8 cellular contexts compared by ENCODE assay signal in the genomic region with DNA sequence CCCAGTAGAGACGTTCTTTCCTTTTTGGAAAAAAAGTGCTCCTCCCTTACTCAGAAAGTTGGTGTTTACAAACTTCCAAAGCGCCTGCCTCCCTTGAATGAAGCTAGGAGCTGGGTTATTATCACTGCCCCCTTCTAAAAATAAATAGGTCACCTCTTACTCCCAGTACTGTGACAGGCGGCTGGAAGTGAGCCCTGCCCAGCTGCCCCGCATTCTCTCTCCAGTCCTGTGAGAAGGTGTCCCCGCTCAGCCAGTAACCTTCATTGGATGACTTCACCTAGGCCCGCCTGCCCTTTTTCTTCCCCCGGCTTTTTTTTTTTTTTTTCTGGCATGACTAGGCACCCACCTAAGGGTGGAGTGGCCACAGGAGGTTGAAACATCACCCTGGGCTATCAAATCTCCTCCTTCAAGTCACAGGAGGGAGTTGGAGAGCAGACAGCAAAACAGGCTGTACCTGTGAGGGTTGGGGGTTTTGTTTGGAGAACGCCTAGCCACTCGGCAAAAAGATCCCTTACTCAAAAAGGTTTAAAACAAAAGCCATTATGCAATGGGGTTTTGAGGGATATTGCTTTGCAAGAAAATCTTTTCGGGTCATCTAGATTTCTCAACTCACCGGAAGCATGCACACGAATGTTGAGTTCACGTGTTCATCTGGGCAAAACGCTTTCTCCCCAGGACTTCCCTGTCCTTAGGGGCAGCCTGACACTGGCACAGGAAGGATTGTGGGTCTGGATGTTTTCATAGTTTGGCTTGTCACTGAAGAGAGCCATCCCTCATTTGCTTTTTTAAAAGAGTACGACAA. TPM values are rescaled to one million over a fixed set of nuclear protein-coding genes. Genes with fewer than 3 reads are reported as not detected.
DNase-seq lines count a peak whose midpoint lies in the region; ATAC-seq and TF ChIP-seq lines count a peak whose summit lies in the region.

No MANE protein-coding gene starts in this region.

- peak overlapping the region in 2 of 4 donors; percentile 33 to 51 for H3K4me3 ChIP-seq in Peyer's patch

- peak overlapping the region; percentile 40 for H3K27ac Mint-ChIP-seq in progenitor cell of endocrine pancreas
- no peak overlapping the region for H3K27ac Mint-ChIP-seq in activated T-helper 2 cell treated with anti-CD3 and anti-CD28 coated beads, Interferon-gamma antibody, Interleukin-2, Interleukin-4, amounts not matched to agents 10 μg/mL and 5 μg/mL and 100 μg/mL, durations not matched to agents 14 hours and 24 hours and 36 hours
- no peak overlapping the region for H3K27ac Mint-ChIP-seq in activated T-helper 1 cell treated with anti-CD3 and anti-CD28 coated beads, Interleukin-12 subunit alpha, Interleukin-12 subunit beta, Interleukin-2, Interleukin-4 antibody, amounts not matched to agents 30 ng/mL and 10 ng/mL and 1 ng/mL, durations not matched to agents 14 hours and 24 hours and 36 hours

- ATAC-seq in Right ventricle myocardium inferior: peak; percentile 89

- intact Hi-C loops in Right ventricle myocardium inferior (cut with DNase I): loop anchor here (1.0 to 2.0 kb wide), 3 partner anchors 16 to 30 kb away; no protein-coding TSS in a partner anchor
- intact Hi-C loops in activated T-helper 2 cell treated with anti-CD3 and anti-CD28 coated beads, Interferon-gamma antibody, Interleukin-2, Interleukin-4, amounts not matched to agents 10 μg/mL and 5 μg/mL and 100 μg/mL, durations not matched to agents 14 hours and 24 hours and 36 hours (cut with micrococcal nuclease): no loop called here
- intact Hi-C loops in activated T-helper 1 cell treated with anti-CD3 and anti-CD28 coated beads, Interleukin-12 subunit alpha, Interleukin-12 subunit beta, Interleukin-2, Interleukin-4 antibody, amounts not matched to agents 30 ng/mL and 10 ng/mL and 1 ng/mL, durations not matched to agents 14 hours and 24 hours and 36 hours (cut with micrococcal nuclease): no loop called here

- H3K4me1 ChIP-seq in Peyer's patch: no peaks in the 10 kb centered on the region

- H3K27ac ChIP-seq in Peyer's patch: peak overlapping the region in 3 of 4 donors; percentile 41 to 89 (median 45)

- TF ChIP-seq CTCF in Peyer's patch (IDR thresholded peaks at IDR 0.05): no peak
- TF ChIP-seq CTCF in progenitor cell of endocrine pancreas (IDR thresholded peaks at IDR 0.05; ENCODE audit: unreplicated experiment): no peak

- H3K9me3 Mint-ChIP-seq in progenitor cell of endocrine pancreas (ENCODE audit: low read depth): peaks cover 5% of the 10 kb centered on the region
- no peaks in the 10 kb centered on the region for H3K9me3 Mint-ChIP-seq in activated T-helper 2 cell treated with anti-CD3 and anti-CD28 coated beads, Interferon-gamma antibody, Interleukin-2, Interleukin-4, amounts not matched to agents 10 μg/mL and 5 μg/mL and 100 μg/mL, durations not matched to agents 14 hours and 24 hours and 36 hours
- no peaks in the 10 kb centered on the region for H3K9me3 Mint-ChIP-seq in activated T-helper 1 cell treated with anti-CD3 and anti-CD28 coated beads, Interleukin-12 subunit alpha, Interleukin-12 subunit beta, Interleukin-2, Interleukin-4 antibody, amounts not matched to agents 30 ng/mL and 10 ng/mL and 1 ng/mL, durations not matched to agents 14 hours and 24 hours and 36 hours

- no peaks in the 10 kb centered on the region for H3K27me3 ChIP-seq in Peyer's patch

- H3K9me3 ChIP-seq in Peyer's patch: no peaks in the 10 kb centered on the region

- DNase-seq in EH (ENCODE audit: low read depth) (peak; percentile 11), Peyer's patch (peak in 1 of 3 donors; percentile 79), Right ventricle myocardium inferior (ENCODE audit: missing footprints) (peak; percentile 82), progenitor cell of endocrine pancreas (ENCODE audit: low spot score, unreplicated experiment) (no peak), GM19240 (ENCODE audit: insufficient read length, low spot score) (no peak)
- DNase-seq in activated T-helper 2 cell treated with anti-CD3 and anti-CD28 coated beads, Interferon-gamma antibody, Interleukin-2, Interleukin-4, amounts not matched to agents 10 μg/mL and 5 μg/mL and 100 μg/mL, durations not matched to agents 14 hours and 24 hours and 36 hours (ENCODE audit: low spot score): no peak
- DNase-seq in stimulated activated CD4-positive, alpha-beta T cell treated with anti-CD3 and anti-CD28 coated beads, Interleukin-2, amount 100 ng/mL, for 24 hours: no peak
- DNase-seq in activated T-helper 1 cell treated with anti-CD3 and anti-CD28 coated beads, Interleukin-12 subunit alpha, Interleukin-12 subunit beta, Interleukin-2, Interleukin-4 antibody, amounts not matched to agents 30 ng/mL and 10 ng/mL and 1 ng/mL, durations not matched to agents 14 hours and 24 hours and 36 hours (ENCODE audit: low spot score): no peak

- H3K36me3 Mint-ChIP-seq in progenitor cell of endocrine pancreas (ENCODE audit: insufficient read depth): no peaks in the 10 kb centered on the region
- H3K36me3 Mint-ChIP-seq in activated T-helper 2 cell treated with anti-CD3 and anti-CD28 coated beads, Interferon-gamma antibody, Interleukin-2, Interleukin-4, amounts not matched to agents 10 μg/mL and 5 μg/mL and 100 μg/mL, durations not matched to agents 14 hours and 24 hours and 36 hours (ENCODE audit: low read depth): no peaks in the 10 kb centered on the region
- no peaks in the 10 kb centered on the region for H3K36me3 Mint-ChIP-seq in activated T-helper 1 cell treated with anti-CD3 and anti-CD28 coated beads, Interleukin-12 subunit alpha, Interleukin-12 subunit beta, Interleukin-2, Interleukin-4 antibody, amounts not matched to agents 30 ng/mL and 10 ng/mL and 1 ng/mL, durations not matched to agents 14 hours and 24 hours and 36 hours (ENCODE audit: low read depth)

- TF ChIP-seq POLR2A in Peyer's patch (IDR thresholded peaks at IDR 0.05): peak in 1 of 2 donors; percentile 40

- peaks cover 0 to 7% (median 0%) of the 10 kb centered on the region in 3 donors for H3K36me3 ChIP-seq in Peyer's patch

- peaks cover 14% of the 10 kb centered on the region for H3K27me3 Mint-ChIP-seq in progenitor cell of endocrine pancreas
- H3K27me3 Mint-ChIP-seq in activated T-helper 2 cell treated with anti-CD3 and anti-CD28 coated beads, Interferon-gamma antibody, Interleukin-2, Interleukin-4, amounts not matched to agents 10 μg/mL and 5 μg/mL and 100 μg/mL, durations not matched to agents 14 hours and 24 hours and 36 hours (ENCODE audit: low read depth): no peaks in the 10 kb centered on the region
- H3K27me3 Mint-ChIP-seq in activated T-helper 1 cell treated with anti-CD3 and anti-CD28 coated beads, Interleukin-12 subunit alpha, Interleukin-12 subunit beta, Interleukin-2, Interleukin-4 antibody, amounts not matched to agents 30 ng/mL and 10 ng/mL and 1 ng/mL, durations not matched to agents 14 hours and 24 hours and 36 hours (ENCODE audit: insufficient read depth): no peaks in the 10 kb centered on the region

- peak overlapping the region; percentile 12 for H3K4me3 Mint-ChIP-seq in progenitor cell of endocrine pancreas (ENCODE audit: low read depth)
- no peak overlapping the region for H3K4me3 Mint-ChIP-seq in activated T-helper 2 cell treated with anti-CD3 and anti-CD28 coated beads, Interferon-gamma antibody, Interleukin-2, Interleukin-4, amounts not matched to agents 10 μg/mL and 5 μg/mL and 100 μg/mL, durations not matched to agents 14 hours and 24 hours and 36 hours (ENCODE audit: low read depth)
- no peak overlapping the region for H3K4me3 Mint-ChIP-seq in activated T-helper 1 cell treated with anti-CD3 and anti-CD28 coated beads, Interleukin-12 subunit alpha, Interleukin-12 subunit beta, Interleukin-2, Interleukin-4 antibody, amounts not matched to agents 30 ng/mL and 10 ng/mL and 1 ng/mL, durations not matched to agents 14 hours and 24 hours and 36 hours

- peaks cover 11% of the 10 kb centered on the region for H3K4me1 Mint-ChIP-seq in progenitor cell of endocrine pancreas (ENCODE audit: low read depth)
- H3K4me1 Mint-ChIP-seq in activated T-helper 2 cell treated with anti-CD3 and anti-CD28 coated beads, Interferon-gamma antibody, Interleukin-2, Interleukin-4, amounts not matched to agents 10 μg/mL and 5 μg/mL and 100 μg/mL, durations not matched to agents 14 hours and 24 hours and 36 hours (ENCODE audit: low read depth): peaks cover 6% of the 10 kb centered on the region
- H3K4me1 Mint-ChIP-seq in activated T-helper 1 cell treated with anti-CD3 and anti-CD28 coated beads, Interleukin-12 subunit alpha, Interleukin-12 subunit beta, Interleukin-2, Interleukin-4 antibody, amounts not matched to agents 30 ng/mL and 10 ng/mL and 1 ng/mL, durations not matched to agents 14 hours and 24 hours and 36 hours (ENCODE audit: low read depth): no peaks in the 10 kb centered on the region

RNA-seq across cellular contexts. Expression of gene ZNF622, which starts 43.3 kb away (rescaled TPM):
- 10 to 100 TPM; 26.7 to 44.6 (median 32.5) TPM for total RNA-seq in Peyer's patch
- 56.7 TPM for total RNA-seq in Right ventricle myocardium inferior
- total RNA-seq in progenitor cell of endocrine pancreas: 28.5 TPM in 2 replicates
- 41.4 and 42.3 TPM in 2 replicates for total RNA-seq in activated T-helper 2 cell treated with anti-CD3 and anti-CD28 coated beads, Interferon-gamma antibody, Interleukin-2, Interleukin-4, amounts not matched to agents 10 μg/mL and 5 μg/mL and 100 μg/mL, durations not matched to agents 14 hours and 24 hours and 36 hours
- total RNA-seq in activated T-helper 1 cell treated with anti-CD3 and anti-CD28 coated beads, Interleukin-12 subunit alpha, Interleukin-12 subunit beta, Interleukin-2, Interleukin-4 antibody, amounts not matched to agents 30 ng/mL and 10 ng/mL and 1 ng/mL, durations not matched to agents 14 hours and 24 hours and 36 hours: 54.4 and 55.6 TPM in 2 replicates

Comparison
In these comparisons a context has a peak if more than half of its experiments do, and no peak if none do; other contexts are left out.
1. DNase-seq: peak in EH (single experiment) and Right ventricle myocardium inferior (single experiment); none in progenitor cell of endocrine pancreas (single experiment), activated T-helper 2 cell treated with anti-CD3 and anti-CD28 coated beads, Interferon-gamma antibody, Interleukin-2, Interleukin-4, amounts not matched to agents 10 μg/mL and 5 μg/mL and 100 μg/mL, durations not matched to agents 14 hours and 24 hours and 36 hours (single experiment), stimulated activated CD4-positive, alpha-beta T cell treated with anti-CD3 and anti-CD28 coated beads, Interleukin-2, amount 100 ng/mL, for 24 hours (0 of 2), activated T-helper 1 cell treated with anti-CD3 and anti-CD28 coated beads, Interleukin-12 subunit alpha, Interleukin-12 subunit beta, Interleukin-2, Interleukin-4 antibody, amounts not matched to agents 30 ng/mL and 10 ng/mL and 1 ng/mL, durations not matched to agents 14 hours and 24 hours and 36 hours (single experiment) and GM19240 (single experiment).